Comparison of ENCODE assay signal across 14 cellular contexts in the genomic region with DNA sequence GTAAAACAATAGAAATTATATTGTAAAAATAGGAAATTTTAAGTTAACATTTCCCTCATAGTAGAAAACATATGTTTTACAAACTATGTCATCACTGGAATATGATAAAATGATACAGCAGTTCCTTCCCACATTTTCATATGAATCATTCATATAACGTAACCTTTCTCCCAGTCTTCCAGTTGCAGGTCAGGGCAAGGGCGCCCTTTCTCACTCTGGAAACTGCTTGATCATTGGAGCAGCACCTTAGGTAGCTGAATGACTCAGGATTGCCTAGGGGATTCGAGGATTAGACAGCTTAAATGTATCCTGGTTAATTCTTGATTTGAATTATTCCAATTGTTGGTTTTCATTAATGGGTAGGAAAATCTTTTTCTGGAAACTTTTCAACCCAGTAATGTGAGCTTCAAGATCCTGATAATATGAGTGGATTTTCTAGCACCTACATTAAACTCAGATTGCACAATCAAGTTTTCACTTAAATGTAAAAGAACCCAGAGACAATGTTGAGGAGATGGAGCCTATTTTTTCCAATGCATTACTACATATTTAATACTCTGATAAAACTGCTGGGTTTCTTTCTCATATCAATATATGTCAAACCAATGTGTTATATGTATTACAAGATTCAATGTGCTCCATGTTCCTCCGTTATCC. TPM values are rescaled to one million over a fixed set of nuclear protein-coding genes. Genes with fewer than 3 reads are reported as not detected.
DNase-seq lines count a peak whose midpoint lies in the region; ATAC-seq and TF ChIP-seq lines count a peak whose summit lies in the region.
"Had no signal": no experiment of that assay in that cellular context is flagged by ENCODE, and none has a peak within 500 bp of the region (broad histone marks: within the 10 kb centered on the region; RNA-seq: fewer than 3 reads in every experiment).

No MANE protein-coding gene starts in this region.

- ATAC-seq in HG02678 (IDR thresholded peaks at IDR 0.05; ENCODE audit: unreplicated experiment): no peak
- ATAC-seq: gastrocnemius medialis had no signal

- no peak for TF ChIP-seq CTCF in choroid plexus epithelial cell (conservative IDR thresholded peaks at IDR 0.05; ENCODE audit: low read depth, low read length)
- TF ChIP-seq CTCF in GM10266 (IDR thresholded peaks at IDR 0.05; ENCODE audit: control insufficient read depth, insufficient read depth, low read depth, missing control alignments): no peak

- DNase-seq in COLO829 (ENCODE audit: low spot score) (peak; percentile 14), M059J (ENCODE audit: low read depth) (peak; percentile 94), choroid plexus epithelial cell (ENCODE audit: low read depth) (peak; percentile 63), kidney tubule cell (ENCODE audit: low spot score) (peak; percentile 94), NCI-H82 treated with DMSO at 0.1 percent for 48 hours (lab: John Stamatoyannopoulos, UW; ENCODE audit: unreplicated experiment) (no peak), GM10266 (ENCODE audit: extremely low spot score) (no peak)
- DNase-seq in activated CD4-positive, alpha-beta T cell treated with anti-CD3 and anti-CD28 coated beads, Interleukin-2, amount 50 U/mL, for 4 hours: no peak
- DNase-seq: activated CD4-positive, alpha-beta T cell treated with anti-CD3 and anti-CD28 coated beads, Interleukin-2, amount 50 U/mL, for 48 hours; activated gamma-delta T cell; gastrocnemius medialis; OCI-M1; stimulated activated CD4-positive, alpha-beta T cell treated with anti-CD3 and anti-CD28 coated beads, Interleukin-12 subunit alpha, Interleukin-12 subunit beta, amount 100 ng/mL, for 4 hours had no signal

- H3K4me3 ChIP-seq in choroid plexus epithelial cell (ENCODE audit: low read depth, low read length): no peak overlapping the region
- H3K4me3 ChIP-seq: BLaER1 treated with 17β-estradiol and CSF1 and Interleukin-3, amounts not matched to agents 10 nM and 100 nM; gastrocnemius medialis had no signal

RNA-seq across cellular contexts. Expression of gene ANXA1, which starts 32.6 kb away (rescaled TPM):
- 608 and 753 TPM in 2 replicates for total RNA-seq in M059J (2014; rRNA removed; shearing (Covaris generic))

Comparison
In these comparisons a context has a peak if more than half of its experiments do, and no peak if none do; other contexts are left out.
1. DNase-seq: peak in COLO829 (single experiment), M059J (single experiment), choroid plexus epithelial cell (single experiment) and kidney tubule cell (single experiment); none in activated CD4-positive, alpha-beta T cell treated with anti-CD3 and anti-CD28 coated beads, Interleukin-2, amount 50 U/mL, for 4 hours (0 of 2), NCI-H82 treated with DMSO at 0.1 percent for 48 hours (single experiment) and GM10266 (single experiment).